21 cellular contexts compared by ENCODE assay signal in genomic region chr7:136063337-136063666, GRCh38.
DNase-seq lines count a peak whose midpoint lies in the region; ATAC-seq, FAIRE-seq and TF ChIP-seq lines count a peak whose summit lies in the region.
"Had no signal": no experiment of that assay in that cellular context is flagged by ENCODE, and none has a peak within 500 bp of the region (broad histone marks: within the 10 kb centered on the region; RNA-seq: fewer than 3 reads in every experiment).

No MANE protein-coding gene starts in this region.

- CTCF ChIA-PET in activated CD4-positive, alpha-beta memory T cell treated with anti-CD3 and anti-CD28 coated beads for 36 hours (lab: Charles Lee) = no interaction called here
- CTCF ChIA-PET in activated CD4-positive, alpha-beta memory T cell treated with anti-CD3 and anti-CD28 coated beads, Interleukin-2, amount 10 ng/mL, durations not matched to agents 7 days and 5 days (lab: Charles Lee) = no interaction called here
- CTCF ChIA-PET in K562 (lab: Yijun Ruan, JAX; ENCODE audit: low intra/inter-chr PET ratio) = no interaction called here

- intact Hi-C loops in activated CD4-positive, alpha-beta memory T cell treated with anti-CD3 and anti-CD28 coated beads for 36 hours (cut with micrococcal nuclease) = no loop called here
- intact Hi-C loops in K562 (cut with micrococcal nuclease) = no loop called here

- no peaks in the 10 kb centered on the region for H3K9me3 ChIP-seq in K562 (replicated peaks; ENCODE audit: control insufficient read depth, insufficient read depth, low read depth, low read length)
- no peaks in the 10 kb centered on the region for H3K9me3 ChIP-seq in neural cell (ENCODE audit: low read length)
- H3K9me3 ChIP-seq in H9 (ENCODE audit: control insufficient read depth, low read depth, low read length) = no peaks in the 10 kb centered on the region
- H3K9me3 ChIP-seq: BLaER1, SJSA1 had no signal

- peaks cover 29% of the 10 kb centered on the region for H3K4me1 Mint-ChIP-seq in activated CD4-positive, alpha-beta memory T cell treated with anti-CD3 and anti-CD28 coated beads for 36 hours (ENCODE audit: low read depth)
- peaks cover 2% of the 10 kb centered on the region for H3K4me1 Mint-ChIP-seq in activated CD4-positive, alpha-beta memory T cell treated with anti-CD3 and anti-CD28 coated beads, Interleukin-2, amount 10 ng/mL, durations not matched to agents 7 days and 5 days
- peaks cover 4 to 5% of the 10 kb centered on the region in 2 experiments; a peak in 2 of 4 replicates for H3K4me1 Mint-ChIP-seq in H9
- H3K4me1 Mint-ChIP-seq: CD4-positive, CD25-positive, alpha-beta regulatory T cell had no signal

- peak overlapping the region; percentile 15 for H3K27ac Mint-ChIP-seq in activated CD4-positive, alpha-beta memory T cell treated with anti-CD3 and anti-CD28 coated beads for 36 hours
- no peak overlapping the region for H3K27ac Mint-ChIP-seq in activated CD4-positive, alpha-beta memory T cell treated with anti-CD3 and anti-CD28 coated beads, Interleukin-2, amount 10 ng/mL, durations not matched to agents 7 days and 5 days
- no peak overlapping the region for H3K27ac Mint-ChIP-seq in H9
- H3K27ac Mint-ChIP-seq: CD4-positive, CD25-positive, alpha-beta regulatory T cell had no signal

- no TSS peak for BruUV-seq in K562 (replicated peaks; lab: Mats Ljungman, UMichigan)

- TF ChIP-seq EP300 in K562 (IDR thresholded peaks at IDR 0.05; ENCODE audit: low read length) (no peak), neural cell (conservative IDR thresholded peaks at IDR 0.05; ENCODE audit: poor library complexity, severe bottlenecking) (no peak)

- H3K79me1 ChIP-seq in H9 (ENCODE audit: insufficient read depth, low read depth, low read length, poor library complexity, severe bottlenecking) = no peaks in the 10 kb centered on the region

- in situ Hi-C loops in K562 (cut with MboI) = no loop called here

- no peak overlapping the region for H3K9ac ChIP-seq in K562 (ENCODE audit: insufficient read depth in 1 of 2, low read depth in 2 of 2, low read length in 2 of 2)
- peak overlapping the region; percentile 24 for H3K9ac ChIP-seq in neural cell (ENCODE audit: low read length)
- H3K9ac ChIP-seq in H9 (ENCODE audit: extremely low read depth, insufficient read length, low read length) = no peak overlapping the region
- H3K9ac ChIP-seq: BLaER1 had no signal

- H3K4me3 ChIP-seq in K562 (no peak overlapping the region), neural cell (ENCODE audit: low read length) (peak overlapping the region; percentile 50)
- H3K4me3 ChIP-seq: BLaER1, SJSA1 had no signal

- H3T11ph ChIP-seq in H9 (ENCODE audit: low read length) = no peak overlapping the region

- no peak overlapping the region for H4K91ac ChIP-seq in H9 (ENCODE audit: insufficient read length, low read depth, low read length)

- ATAC-seq in K562 (no peak), GM19035 (IDR thresholded peaks at IDR 0.05; ENCODE audit: unreplicated experiment) (no peak)
- ATAC-seq: HCT116 had no signal

- H3K9me3 Mint-ChIP-seq in activated CD4-positive, alpha-beta memory T cell treated with anti-CD3 and anti-CD28 coated beads for 36 hours = no peaks in the 10 kb centered on the region
- peaks cover 3% of the 10 kb centered on the region for H3K9me3 Mint-ChIP-seq in activated CD4-positive, alpha-beta memory T cell treated with anti-CD3 and anti-CD28 coated beads, Interleukin-2, amount 10 ng/mL, durations not matched to agents 7 days and 5 days
- H3K9me3 Mint-ChIP-seq in H9 = no peaks in the 10 kb centered on the region

- TF ChIP-seq RAD21 in K562 (CRISPR knock-in tag; conservative IDR thresholded peaks at IDR 0.05 in 1 of 2, IDR thresholded peaks at IDR 0.05 in 1 of 2) = no peak
- no peak for TF ChIP-seq RAD21 in neural cell (conservative IDR thresholded peaks at IDR 0.05)

- no peak for FAIRE-seq in K562 (lab: Jason Lieb, UNC)
- FAIRE-seq: H1 had no signal

- no peak overlapping the region for H2BK120ac ChIP-seq in H9 (ENCODE audit: low read depth, low read length, poor library complexity, severe bottlenecking)

- no peak overlapping the region for H2BK15ac ChIP-seq in H9 (ENCODE audit: low read depth, low read length)

- H4K20me1 ChIP-seq in K562 (replicated peaks; ENCODE audit: control insufficient read depth, insufficient read depth, low read length) (no peaks in the 10 kb centered on the region), neural cell (ENCODE audit: insufficient read depth) (no peaks in the 10 kb centered on the region), H9 (ENCODE audit: control insufficient read depth, insufficient read depth, insufficient read length) (no peaks in the 10 kb centered on the region)
- H4K20me1 ChIP-seq: BLaER1 had no signal

- no peaks in the 10 kb centered on the region for H3K27me3 ChIP-seq in K562 (ENCODE audit: control insufficient read depth in 2 of 2, insufficient read depth in 2 of 2, low read length in 2 of 2)
- no peaks in the 10 kb centered on the region for H3K27me3 ChIP-seq in neural cell (ENCODE audit: insufficient read depth, low read depth, low read length)
- no peaks in the 10 kb centered on the region for H3K27me3 ChIP-seq in H9 (ENCODE audit: insufficient read depth, low read length)
- H3K27me3 ChIP-seq: BLaER1, SJSA1 had no signal

- DNase-seq in activated CD4-positive, alpha-beta memory T cell treated with anti-CD3 and anti-CD28 coated beads for 36 hours = no peak
- no peak for DNase-seq in activated CD4-positive, alpha-beta memory T cell treated with anti-CD3 and anti-CD28 coated beads, Interleukin-2, amount 10 ng/mL, durations not matched to agents 7 days and 5 days
- DNase-seq in NCI-H69 (lab: John Stamatoyannopoulos, UW) = peak; percentile 77
- DNase-seq in K562 (ENCODE audit: extremely low read depth in 1 of 4, low spot score in 3 of 4) = no peak
- DNase-seq in activated gamma-delta T cell (lab: John Stamatoyannopoulos, UW) = no peak
- no peak for DNase-seq in H9
- DNase-seq: 8988T; CD4-positive, CD25-positive, alpha-beta regulatory T cell; Kasumi-1; NCI-H1694 treated with DMSO at 0.1 percent for 48 hours; NCI-H226; Right ventricle myocardium superior; RPMI8226; T-helper 1 cell had no signal

- H3K23ac ChIP-seq in H9 (ENCODE audit: insufficient read length, low read depth, low read length) = no peak overlapping the region

- no peak overlapping the region for H3K4ac ChIP-seq in H9 (ENCODE audit: low read depth, low read length)

- H3K9me2 ChIP-seq in neural cell (ENCODE audit: insufficient read depth, low read length) = no peaks in the 10 kb centered on the region

- H2BK12ac ChIP-seq in H9 (ENCODE audit: insufficient read length, low read depth, low read length) = no peak overlapping the region

- H3K23me2 ChIP-seq in H9 (ENCODE audit: insufficient read length, low read depth, low read length, poor library complexity, severe bottlenecking) = no peaks in the 10 kb centered on the region

- no peak overlapping the region for H3K4me3 Mint-ChIP-seq in activated CD4-positive, alpha-beta memory T cell treated with anti-CD3 and anti-CD28 coated beads for 36 hours
- H3K4me3 Mint-ChIP-seq in activated CD4-positive, alpha-beta memory T cell treated with anti-CD3 and anti-CD28 coated beads, Interleukin-2, amount 10 ng/mL, durations not matched to agents 7 days and 5 days = no peak overlapping the region
- no peak overlapping the region for H3K4me3 Mint-ChIP-seq in H9

- H2BK20ac ChIP-seq in H9 (ENCODE audit: low read depth, low read length, poor library complexity, severe bottlenecking) = no peak overlapping the region

- H3K36me3 ChIP-seq in K562 (ENCODE audit: control insufficient read depth, insufficient read depth, low read length) (no peaks in the 10 kb centered on the region), neural cell (ENCODE audit: insufficient read depth, low read length) (no peaks in the 10 kb centered on the region)
- H3K36me3 ChIP-seq: BLaER1, SJSA1 had no signal

- H3F3A ChIP-seq in neural cell (ENCODE audit: insufficient read depth, low read length, poor library complexity, severe bottlenecking) = peaks cover 4% of the 10 kb centered on the region

- H2AFZ ChIP-seq in K562 (ENCODE audit: low read depth, low read length) (peak overlapping the region; percentile 35), neural cell (ENCODE audit: low read depth, low read length) (no peak overlapping the region), H9 (ENCODE audit: low read length) (no peak overlapping the region)

- H2BK5ac ChIP-seq in H9 (ENCODE audit: insufficient read length, low read length) = no peak overlapping the region

- H3K14ac ChIP-seq in H9 (ENCODE audit: insufficient read depth, low read length) = no peak overlapping the region

- H3K4me1 ChIP-seq in K562 (replicated peaks in 1 of 2; ENCODE audit: control insufficient read depth in 2 of 2, insufficient read depth in 2 of 2, low read length in 2 of 2) = peaks cover 4 to 60% of the 10 kb centered on the region in 2 experiments; a peak in 4 of 5 replicates
- H3K4me1 ChIP-seq in H9 (ENCODE audit: insufficient read depth, low read length) = no peaks in the 10 kb centered on the region; the same call in 1 of the 2 replicates
- H3K4me1 ChIP-seq: BLaER1, SJSA1 had no signal

- peaks cover 6% of the 10 kb centered on the region for H3K36me3 Mint-ChIP-seq in activated CD4-positive, alpha-beta memory T cell treated with anti-CD3 and anti-CD28 coated beads for 36 hours
- H3K36me3 Mint-ChIP-seq in activated CD4-positive, alpha-beta memory T cell treated with anti-CD3 and anti-CD28 coated beads, Interleukin-2, amount 10 ng/mL, durations not matched to agents 7 days and 5 days (ENCODE audit: low read depth) = no peaks in the 10 kb centered on the region
- H3K36me3 Mint-ChIP-seq in H9 (ENCODE audit: insufficient read depth in 1 of 3, low read depth in 3 of 3) = no peaks in the 10 kb centered on the region
- H3K36me3 Mint-ChIP-seq: CD4-positive, CD25-positive, alpha-beta regulatory T cell had no signal

- no peaks in the 10 kb centered on the region for H3K79me2 ChIP-seq in K562 (ENCODE audit: control insufficient read depth, insufficient read depth, low read length)
- no peaks in the 10 kb centered on the region for H3K79me2 ChIP-seq in neural cell (replicated peaks; ENCODE audit: insufficient read depth, low read length)
- H3K79me2 ChIP-seq in H9 (ENCODE audit: insufficient read depth, low read length) = no peaks in the 10 kb centered on the region

- H3K4me2 ChIP-seq in K562 (ENCODE audit: insufficient read depth, low read length) (no peak overlapping the region), neural cell (ENCODE audit: low read length) (peak overlapping the region; percentile 38), H9 (ENCODE audit: insufficient read depth, insufficient read length, low read length) (no peak overlapping the region)
- H3K4me2 ChIP-seq: BLaER1 had no signal

- H4K8ac ChIP-seq in H9 (replicated peaks; ENCODE audit: insufficient read length, low read depth, low read length) = no peak overlapping the region

- no peak for TF ChIP-seq CTCF in K562 (IDR thresholded peaks at IDR 0.05 in 2 of 3, conservative IDR thresholded peaks at IDR 0.05 in 1 of 3; ENCODE audit: insufficient read depth in 2 of 3, low read depth in 1 of 3, low read length in 3 of 3)
- TF ChIP-seq CTCF in neural cell (IDR thresholded peaks at IDR 0.05; ENCODE audit: poor library complexity, severe bottlenecking) = no peak
- TF ChIP-seq CTCF in H9 (conservative IDR thresholded peaks at IDR 0.05) = no peak

- H3K56ac ChIP-seq in H9 (ENCODE audit: insufficient read length, low read depth, low read length) = no peak overlapping the region

- no peaks in the 10 kb centered on the region for H3K9me1 ChIP-seq in K562 (ENCODE audit: control insufficient read depth, insufficient read depth, low read length)

- H4K5ac ChIP-seq in H9 (ENCODE audit: insufficient read length, low read depth, low read length) = no peak overlapping the region

- TF ChIP-seq POLR2A in K562 (conservative IDR thresholded peaks at IDR 0.05) = no peak

- POLR2A ChIA-PET in activated CD4-positive, alpha-beta memory T cell treated with anti-CD3 and anti-CD28 coated beads for 36 hours (lab: Charles Lee) = interaction anchor here (0.8 to 2.2 kb wide), 3 partner anchors 29 to 89 kb away, joined by 4 to 7 read pairs (median 5); no protein-coding TSS in a partner anchor
- POLR2A ChIA-PET in activated CD4-positive, alpha-beta memory T cell treated with anti-CD3 and anti-CD28 coated beads, Interleukin-2, amount 10 ng/mL, durations not matched to agents 7 days and 5 days (lab: Charles Lee) = no interaction called here
- POLR2A ChIA-PET in K562 (lab: Yijun Ruan, JAX) = interaction anchor here (0.8 to 1.9 kb wide), 2 partner anchors 10 to 16 kb away, joined by 4 to 9 read pairs; no protein-coding TSS in a partner anchor

- H3K27ac ChIP-seq in K562 (ENCODE audit: extremely low read depth, low read depth, low read length) (peak overlapping the region; percentile 35; the same call in 1 of the 3 replicates), neural cell (ENCODE audit: low read length) (peak overlapping the region; percentile 10), H9 (ENCODE audit: insufficient read length, low read depth, low read length) (no peak overlapping the region)
- H3K27ac ChIP-seq: BLaER1, HL-60, SJSA1 had no signal

- H2AK5ac ChIP-seq in H9 (ENCODE audit: insufficient read length, low read length) = no peak overlapping the region

- 35% methylated on average over 3 of the region's 3 CpGs for WGBS in K562 (ENCODE audit: insufficient coverage, low coverage, missing lambda C conversion rate)
- WGBS in H9 (ENCODE audit: extremely low coverage, insufficient read length, low lambda C conversion rate) = no CpG with 5 or more reads among the region's 3 CpGs

- no peaks in the 10 kb centered on the region for H3K27me3 Mint-ChIP-seq in activated CD4-positive, alpha-beta memory T cell treated with anti-CD3 and anti-CD28 coated beads for 36 hours
- H3K27me3 Mint-ChIP-seq in activated CD4-positive, alpha-beta memory T cell treated with anti-CD3 and anti-CD28 coated beads, Interleukin-2, amount 10 ng/mL, durations not matched to agents 7 days and 5 days = no peaks in the 10 kb centered on the region
- no peaks in the 10 kb centered on the region; the same call in 1 of the 2 replicates for H3K27me3 Mint-ChIP-seq in H9 (ENCODE audit: low read depth)

- no peak overlapping the region for H3K18ac ChIP-seq in H9 (ENCODE audit: insufficient read length, low read depth, low read length)
